Comparison of ENCODE assay signal across 34 cellular contexts in the genomic region with DNA sequence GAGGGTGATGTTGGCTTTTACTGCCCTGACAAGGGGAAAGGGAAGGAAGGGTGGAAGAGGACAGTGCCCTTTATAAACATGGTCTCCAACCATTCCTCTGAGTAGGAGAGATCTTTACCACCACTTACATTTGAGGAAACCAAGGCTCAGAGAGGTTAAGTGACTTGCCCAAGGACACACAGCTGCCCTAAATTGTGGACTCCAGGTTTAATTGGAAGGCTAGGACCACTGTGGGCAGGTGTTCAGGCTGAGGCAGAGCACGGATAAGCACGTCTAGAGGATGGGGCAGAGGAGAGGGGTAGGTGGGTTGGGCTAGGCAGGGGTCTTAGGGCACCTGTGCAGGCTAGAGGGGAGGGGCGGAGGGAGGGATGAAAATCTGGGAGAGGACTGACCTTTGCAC. TPM values are rescaled to one million over a fixed set of nuclear protein-coding genes. Genes with fewer than 3 reads are reported as not detected.
"Had no signal": no experiment of that assay in that cellular context is flagged by ENCODE, and none has a peak within 500 bp of the region (broad histone marks: within the 10 kb centered on the region; RNA-seq: fewer than 3 reads in every experiment).

No MANE protein-coding gene starts in this region.

- H3K27me3 ChIP-seq: ascending aorta had no signal

- H3K9me3 ChIP-seq: ascending aorta had no signal

- FAIRE-seq: bronchial epithelial cell, TTC549 had no signal

- H3K4me1 ChIP-seq: ascending aorta had no signal

- DNase-seq: activated B cell treated with CpG ODN at 0.5 μM for 24 hours; activated CD4-positive, alpha-beta memory T cell treated with anti-CD3 and anti-CD28 coated beads for 36 hours; activated CD4-positive, alpha-beta T cell treated with anti-CD3 and anti-CD28 coated beads for 4 hours; activated CD4-positive, alpha-beta T cell treated with anti-CD3 and anti-CD28 coated beads, Interleukin-2, amount 10 ng/mL, durations not matched to agents 24 days and 14 days; activated CD4-positive, alpha-beta T cell treated with anti-CD3 and anti-CD28 coated beads, Interleukin-2, amount 50 U/mL, for 1 hour; activated CD4-positive, alpha-beta T cell treated with anti-CD3 and anti-CD28 coated beads, Interleukin-2, amount 50 U/mL, for 4 hours; activated CD4-positive, CD25-positive, alpha-beta regulatory T cell treated with anti-CD3 and anti-CD28 coated beads, Interleukin-2, amount 50 U/mL, for 72 hours; activated CD8-positive, alpha-beta memory T cell treated with anti-CD3 and anti-CD28 coated beads, Interleukin-2, amount 50 U/mL, for 4 hours; activated CD8-positive, alpha-beta T cell treated with anti-CD3 and anti-CD28 coated beads for 36 hours; activated effector memory CD4-positive, alpha-beta T cell treated with anti-CD3 and anti-CD28 coated beads, Interleukin-2, amount 50 U/mL, for 16 hours; activated gamma-delta T cell treated with Interleukin-2 at 50 U/mL for 16 hours; activated naive CD4-positive, alpha-beta T cell; activated naive CD4-positive, alpha-beta T cell treated with anti-CD3 and anti-CD28 coated beads, Interleukin-2, amount 10 ng/mL, durations not matched to agents 7 days and 5 days; activated naive CD8-positive, alpha-beta T cell treated with anti-CD3 and anti-CD28 coated beads, Interleukin-2, amount 10 ng/mL, durations not matched to agents 7 days and 5 days; activated naive CD8-positive, alpha-beta T cell treated with anti-CD3 and anti-CD28 coated beads, Interleukin-2, amount 50 U/mL, for 24 hours; activated T-cell treated with anti-CD3 and anti-CD28 coated beads for 4 hours; activated T-cell treated with anti-CD3 and anti-CD28 coated beads, Interleukin-2, amount 50 U/mL, for 1 hour; activated T-cell treated with anti-CD3 and anti-CD28 coated beads, Interleukin-2, amount 50 U/mL, for 4 hours; activated T-cell treated with anti-CD3 and anti-CD28 coated beads, Interleukin-2, amount 50 U/mL, for 72 hours; amygdala; anterior cingulate cortex; caudate nucleus; cerebellar nuclear complex; T-helper 1 cell; T-helper 2 cell; T-helper 9 cell had no signal

- H3K27ac ChIP-seq: ascending aorta, cardiac muscle cell, VCaP had no signal

- H3K4me3 ChIP-seq: ascending aorta, cardiac muscle cell had no signal

- ATAC-seq: activated CD8-positive, alpha-beta T cell treated with anti-CD3 and anti-CD28 coated beads for 36 hours; activated naive CD8-positive, alpha-beta T cell treated with anti-CD3 and anti-CD28 coated beads, Interleukin-2, amount 50 U/mL, for 24 hours; activated T-cell treated with anti-CD3 and anti-CD28 coated beads, Interleukin-2, amount 50 U/mL, for 4 hours; activated T-cell treated with anti-CD3 and anti-CD28 coated beads, Interleukin-2, amount 50 U/mL, for 72 hours; activated T-helper 17 cell treated with anti-CD3 and anti-CD28 coated beads, Interleukin-2, amount 50 U/mL, for 72 hours had no signal

- H3K36me3 ChIP-seq: ascending aorta, cardiac muscle cell had no signal

RNA-seq across cellular contexts. Expression of a gene that starts 32.7 kb away (rescaled TPM):
- total RNA-seq: activated B cell treated with CpG ODN at 0.5 μM for 24 hours; activated CD4-positive, alpha-beta memory T cell treated with anti-CD3 and anti-CD28 coated beads for 36 hours; activated CD4-positive, alpha-beta T cell treated with anti-CD3 and anti-CD28 coated beads, Interleukin-2, amount 10 ng/mL, durations not matched to agents 24 days and 14 days; activated CD8-positive, alpha-beta memory T cell treated with anti-CD3 and anti-CD28 coated beads for 36 hours; activated CD8-positive, alpha-beta T cell treated with anti-CD3 and anti-CD28 coated beads for 36 hours; activated naive CD8-positive, alpha-beta T cell treated with anti-CD3 and anti-CD28 coated beads, Interleukin-2, amount 10 ng/mL, durations not matched to agents 7 days and 5 days; activated T-cell treated with anti-CD3 and anti-CD28 coated beads, Interleukin-2, amount 50 U/mL, for 72 hours; activated T-helper 1 cell treated with anti-CD3 and anti-CD28 coated beads, Interleukin-12 subunit alpha, Interleukin-12 subunit beta, Interleukin-2, Interleukin-4 antibody, amounts not matched to agents 30 ng/mL and 10 ng/mL and 1 ng/mL, durations not matched to agents 14 hours and 24 hours and 36 hours; activated T-helper 17 cell treated with anti-CD3 and anti-CD28 coated beads, Interleukin-2, amount 50 U/mL, for 72 hours; cardiac muscle cell had no signal
- polyA plus RNA-seq: cardiac muscle cell had no signal
